10 cellular contexts compared by ENCODE assay signal in the genomic region with DNA sequence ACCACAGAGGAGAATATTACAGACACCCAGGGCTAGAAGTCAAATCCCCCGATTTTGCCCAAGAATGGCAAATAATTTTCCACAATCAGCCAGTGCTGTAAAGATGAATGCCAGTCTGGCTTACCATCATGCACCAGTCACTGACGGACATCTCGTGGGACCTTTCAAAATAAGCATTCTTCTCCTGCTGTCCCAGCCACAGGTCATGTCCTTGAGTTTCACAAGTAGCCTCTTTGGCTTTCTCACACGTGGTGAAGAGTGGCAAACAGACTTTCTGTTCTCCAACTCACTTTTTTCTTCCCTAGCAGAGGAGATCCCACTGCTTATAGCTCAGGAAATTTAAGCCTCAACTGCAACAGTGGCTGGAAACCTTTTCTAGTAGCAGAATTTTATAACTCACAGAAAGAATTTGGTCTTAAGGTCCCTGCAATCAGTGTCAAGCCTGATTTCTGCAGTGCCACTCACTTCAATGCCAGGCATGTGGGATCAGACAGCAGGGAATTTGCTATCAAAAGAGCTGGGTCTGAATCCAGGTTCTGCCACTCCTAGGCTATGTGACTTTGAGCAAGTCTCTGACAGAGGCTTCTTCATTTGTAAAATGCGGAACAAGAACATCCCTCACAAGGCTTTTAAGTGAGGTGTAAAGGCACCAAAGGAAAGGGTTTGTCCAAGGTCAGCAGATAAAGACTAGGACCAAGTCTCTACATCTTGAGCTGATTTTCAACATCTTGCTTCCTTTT. TPM values are rescaled to one million over a fixed set of nuclear protein-coding genes. Genes with fewer than 3 reads are reported as not detected.
A peak's percentile ranks its signal among the peaks of the same experiment; 100 is the strongest.
DNase-seq lines count a peak whose midpoint lies in the region; ATAC-seq and TF ChIP-seq lines count a peak whose summit lies in the region.
"Had no signal": no experiment of that assay in that cellular context is flagged by ENCODE, and none has a peak within 500 bp of the region (broad histone marks: within the 10 kb centered on the region; RNA-seq: fewer than 3 reads in every experiment).

No MANE protein-coding gene starts in this region.

- H3K4me2 ChIP-seq in Karpas-422 (ENCODE audit: low read depth, low read length, poor library complexity, severe bottlenecking), result peak overlapping the region; percentile 84

- no peaks in the 10 kb centered on the region for H3K36me3 ChIP-seq in Karpas-422 (ENCODE audit: insufficient read depth, low read length)
- no peaks in the 10 kb centered on the region for H3K36me3 ChIP-seq in colonic mucosa
- no peaks in the 10 kb centered on the region for H3K36me3 ChIP-seq in prostate gland

- H2AFZ ChIP-seq in Karpas-422 (ENCODE audit: low read length), result no peak overlapping the region

- no peaks in the 10 kb centered on the region for H3K9me2 ChIP-seq in Karpas-422 (replicated peaks; ENCODE audit: insufficient read depth, low read length)

- ATAC-seq in GM19397 (IDR thresholded peaks at IDR 0.05; ENCODE audit: unreplicated experiment) (no peak), HG03139 (IDR thresholded peaks at IDR 0.05; ENCODE audit: unreplicated experiment) (no peak)

- 80% methylated on average over 5 of the region's 5 CpGs for whole genome bisulfite sequencing in prostate gland

- no peaks in the 10 kb centered on the region for H3K79me2 ChIP-seq in Karpas-422 (ENCODE audit: low read length)

- H3K4me1 ChIP-seq in Karpas-422 (ENCODE audit: low read length) (peaks cover 88% of the 10 kb centered on the region), colonic mucosa (no peaks in the 10 kb centered on the region), prostate gland (replicated peaks) (no peaks in the 10 kb centered on the region)

- no peak for TF ChIP-seq POLR2A in prostate gland (IDR thresholded peaks at IDR 0.05)

- no peak for TF ChIP-seq CTCF in colonic mucosa (IDR thresholded peaks at IDR 0.05)
- no peak for TF ChIP-seq CTCF in prostate gland (IDR thresholded peaks at IDR 0.05)

- H4K20me1 ChIP-seq in Karpas-422 (ENCODE audit: insufficient read depth, low read depth, low read length), result no peaks in the 10 kb centered on the region

- H3K9me3 ChIP-seq in Karpas-422 (ENCODE audit: low read length) (no peaks in the 10 kb centered on the region), colonic mucosa (no peaks in the 10 kb centered on the region), prostate gland (no peaks in the 10 kb centered on the region)

- H3K9ac ChIP-seq in Karpas-422 (ENCODE audit: low read length) (peak overlapping the region; percentile 65), colonic mucosa (ENCODE audit: low read depth in 2 of 2, low read length in 2 of 2) (peak overlapping the region in 1 of 2 donors; percentile 99)

- peak overlapping the region; percentile 87 for H3K4me3 ChIP-seq in Karpas-422 (ENCODE audit: low read length)
- H3K4me3 ChIP-seq in colonic mucosa, result no peak overlapping the region
- no peak overlapping the region for H3K4me3 ChIP-seq in prostate gland

- no peaks in the 10 kb centered on the region for H3K27me3 ChIP-seq in Karpas-422 (ENCODE audit: low read length)
- no peaks in the 10 kb centered on the region for H3K27me3 ChIP-seq in colonic mucosa
- H3K27me3 ChIP-seq in prostate gland (replicated peaks; ENCODE audit: insufficient read depth), result no peaks in the 10 kb centered on the region

- intact Hi-C loops in colonic mucosa (cut with DNase I), result no loop called here
- intact Hi-C loops in prostate gland (cut with DNase I), result no loop called here

- DNase-seq in CD1c-positive myeloid dendritic cell (ENCODE audit: extremely low spot score), result peak; percentile 42
- DNase-seq in Karpas-422, result peak; percentile 57
- DNase-seq in colonic mucosa, result no peak
- no peak for DNase-seq in prostate gland (ENCODE audit: low spot score)
- DNase-seq in amygdala (lab: John Stamatoyannopoulos, UW), result no peak
- DNase-seq in C1 segment of cervical spinal cord (lab: John Stamatoyannopoulos, UW), result no peak
- DNase-seq: MM.1S had no signal

- H3K27ac ChIP-seq in Karpas-422 (ENCODE audit: low read length) (peak overlapping the region; percentile 88), colonic mucosa (peak overlapping the region; percentile 98), prostate gland (peak overlapping the region; percentile 85 to 91)
- H3K27ac ChIP-seq: VCaP had no signal

RNA-seq across cellular contexts. Expression of a gene that starts 3.6 kb away (rescaled TPM):
- total RNA-seq in Karpas-422 (2014; rRNA removed; shearing (Covaris generic); ENCODE audit: low replicate concordance), result 17.9 and 25.3 TPM in 2 replicates
- total RNA-seq in colonic mucosa (10 to 100 TPM in 1 of 2 donors, 1 to 10 TPM in 1; 8.4 to 15.1 TPM), prostate gland (100 to 1,000 TPM in 1 of 2 donors, 10 to 100 TPM in 1; 25.6 to 124 TPM)

RNA-seq across cellular contexts. Expression of a gene that starts 57.5 kb away (rescaled TPM):
- 65.4 and 87.4 TPM in 2 replicates for total RNA-seq in Karpas-422 (2014; rRNA removed; shearing (Covaris generic); ENCODE audit: low replicate concordance)
- 10 to 100 TPM; 13.8 to 17.9 TPM for total RNA-seq in colonic mucosa
- 10 to 100 TPM; 38.5 to 58.4 TPM for total RNA-seq in prostate gland

Comparison
In these comparisons a context has a peak if more than half of its experiments do, and no peak if none do; other contexts are left out.
1. DNase-seq: peak in CD1c-positive myeloid dendritic cell (single experiment) and Karpas-422 (single experiment); none in colonic mucosa (single experiment), prostate gland (single experiment), amygdala (0 of 56) and C1 segment of cervical spinal cord (0 of 14).
2. Peak in every context shown above with its lines, with median percentiles within 50 percentile points of each other: H3K27ac ChIP-seq.